ENCODE assay signal across 16 cellular contexts in genomic region chr2:161915121-161915520, GRCh38.
DNase-seq lines count a peak whose midpoint lies in the region; ATAC-seq and TF ChIP-seq lines count a peak whose summit lies in the region.
"Had no signal": no experiment of that assay in that cellular context is flagged by ENCODE, and none has a peak within 500 bp of the region (broad histone marks: within the 10 kb centered on the region; RNA-seq: fewer than 3 reads in every experiment).

No MANE protein-coding gene starts in this region.

- CTCF ChIA-PET in CD8-positive, alpha-beta T cell (lab: Charles Lee), result no interaction called here

- H3K27me3 Mint-ChIP-seq in CD8-positive, alpha-beta T cell (ENCODE audit: low read depth), result no peaks in the 10 kb centered on the region

- H3K9me3 Mint-ChIP-seq in CD8-positive, alpha-beta T cell, result peaks cover 2% of the 10 kb centered on the region

- no peak for ATAC-seq in CD8-positive, alpha-beta T cell
- ATAC-seq in lower lobe of right lung, result no peak

- no peak overlapping the region for H3K27ac ChIP-seq in CD8-positive, alpha-beta T cell (ENCODE audit: low read depth, low read length)
- no peak overlapping the region for H3K27ac ChIP-seq in lower lobe of right lung
- H3K27ac ChIP-seq: SJSA1 had no signal

- H3K4me3 Mint-ChIP-seq in CD8-positive, alpha-beta T cell, result no peak overlapping the region

- no peaks in the 10 kb centered on the region for H3K36me3 Mint-ChIP-seq in CD8-positive, alpha-beta T cell

- no peaks in the 10 kb centered on the region for H3K4me1 ChIP-seq in CD8-positive, alpha-beta T cell (ENCODE audit: insufficient read depth, low read length)
- no peaks in the 10 kb centered on the region for H3K4me1 ChIP-seq in lower lobe of right lung

- intact Hi-C loops in CD8-positive, alpha-beta T cell (cut with DNase I, micrococcal nuclease), result no loop called here
- intact Hi-C loops in lower lobe of right lung (cut with DNase I), result no loop called here

- no peak for DNase-seq in CD8-positive, alpha-beta T cell
- DNase-seq in HS-5 (ENCODE audit: low read depth), result peak; percentile 41
- peak; percentile 54 for DNase-seq in choroid plexus epithelial cell (ENCODE audit: low read depth)
- DNase-seq in non-pigmented ciliary epithelial cell (ENCODE audit: low read depth), result peak; percentile 22
- DNase-seq in lower lobe of right lung, result no peak
- DNase-seq in occipital lobe (lab: John Stamatoyannopoulos, UW), result no peak
- no peak for DNase-seq in NCI-H1436 treated with DMSO at 0.1 percent for 48 hours (lab: John Stamatoyannopoulos, UW)
- no peak for DNase-seq in DMS153 (lab: John Stamatoyannopoulos, UW)
- DNase-seq: DMS 273 treated with DMSO at 0.1 percent for 48 hours; MV-4-11; NCI-H1436; NCI-H2081; NCI-H524 treated with DMSO at 0.1 percent for 48 hours; NK-92 treated with Interleukin-12 subunit alpha and Interleukin-12 subunit beta, amount 100 ng/mL, for 24 hours; OCI-M1 had no signal

- POLR2A ChIA-PET in CD8-positive, alpha-beta T cell (lab: Charles Lee), result interaction anchor here (0.6 to 1.4 kb wide), 3 partner anchors 9 to 48 kb away, joined by 3 read pairs; no protein-coding TSS in a partner anchor

- H3K27ac Mint-ChIP-seq in CD8-positive, alpha-beta T cell, result peak overlapping the region; percentile 50

- no peaks in the 10 kb centered on the region for H3K36me3 ChIP-seq in CD8-positive, alpha-beta T cell (ENCODE audit: insufficient read depth, low read length)
- no peaks in the 10 kb centered on the region for H3K36me3 ChIP-seq in lower lobe of right lung
- H3K36me3 ChIP-seq: SJSA1 had no signal

- no peaks in the 10 kb centered on the region for H3K9me3 ChIP-seq in CD8-positive, alpha-beta T cell (ENCODE audit: low read length)
- H3K9me3 ChIP-seq in lower lobe of right lung, result no peaks in the 10 kb centered on the region
- H3K9me3 ChIP-seq: SJSA1 had no signal

- TF ChIP-seq CTCF in CD8-positive, alpha-beta T cell (IDR thresholded peaks at IDR 0.05), result no peak
- TF ChIP-seq CTCF in choroid plexus epithelial cell (conservative IDR thresholded peaks at IDR 0.05; ENCODE audit: low read depth, low read length) (no peak), lower lobe of right lung (IDR thresholded peaks at IDR 0.05) (no peak)

- H3K27me3 ChIP-seq in CD8-positive, alpha-beta T cell (ENCODE audit: insufficient read depth, low read length), result no peaks in the 10 kb centered on the region
- H3K27me3 ChIP-seq in lower lobe of right lung (ENCODE audit: low read depth), result no peaks in the 10 kb centered on the region
- H3K27me3 ChIP-seq: SJSA1 had no signal

- H3K4me3 ChIP-seq in CD8-positive, alpha-beta T cell (ENCODE audit: low read depth, low read length), result no peak overlapping the region
- no peak overlapping the region for H3K4me3 ChIP-seq in choroid plexus epithelial cell (ENCODE audit: low read depth, low read length)
- no peak overlapping the region for H3K4me3 ChIP-seq in lower lobe of right lung
- H3K4me3 ChIP-seq: SJSA1 had no signal

- H3K4me1 Mint-ChIP-seq in CD8-positive, alpha-beta T cell (ENCODE audit: low read depth), result no peaks in the 10 kb centered on the region

Comparison
In these comparisons a context has a peak if more than half of its experiments do, and no peak if none do; other contexts are left out.
1. DNase-seq: peak in HS-5 (single experiment), choroid plexus epithelial cell (single experiment) and non-pigmented ciliary epithelial cell (single experiment); none in CD8-positive, alpha-beta T cell (0 of 7), lower lobe of right lung (single experiment), occipital lobe (single experiment), NCI-H1436 treated with DMSO at 0.1 percent for 48 hours (single experiment) and DMS153 (single experiment).